Comparison of ENCODE assay signal across 10 cellular contexts in genomic region chrX:53481093-53481492, GRCh38. TPM values are rescaled to one million over a fixed set of nuclear protein-coding genes. Genes with fewer than 3 reads are reported as not detected.
DNase-seq lines count a peak whose midpoint lies in the region; ATAC-seq and TF ChIP-seq lines count a peak whose summit lies in the region.
"Had no signal": no experiment of that assay in that cellular context is flagged by ENCODE, and none has a peak within 500 bp of the region (broad histone marks: within the 10 kb centered on the region; RNA-seq: fewer than 3 reads in every experiment).

No MANE protein-coding gene starts in this region.

- no peak overlapping the region for H3K27ac ChIP-seq in osteoblast (ENCODE audit: low read depth, low read length)
- no peak overlapping the region for H3K27ac ChIP-seq in neuronal stem cell (replicated peaks; ENCODE audit: low read length)
- H3K27ac ChIP-seq: parathyroid adenoma had no signal

- no peak overlapping the region for H3K9ac ChIP-seq in neuronal stem cell (ENCODE audit: low read depth, low read length, poor library complexity)
- H3K9ac ChIP-seq: parathyroid adenoma had no signal

- no peak overlapping the region for H3K27ac Mint-ChIP-seq in activated CD8-positive, alpha-beta T cell treated with anti-CD3 and anti-CD28 coated beads, Interleukin-2, amount 10 ng/mL, durations not matched to agents 7 days and 5 days

- no peaks in the 10 kb centered on the region for H3K27me3 Mint-ChIP-seq in activated CD8-positive, alpha-beta T cell treated with anti-CD3 and anti-CD28 coated beads, Interleukin-2, amount 10 ng/mL, durations not matched to agents 7 days and 5 days (ENCODE audit: low read depth)

- H3K79me2 ChIP-seq in osteoblast (ENCODE audit: insufficient read depth, low read length): no peaks in the 10 kb centered on the region
- H3K79me2 ChIP-seq: parathyroid adenoma had no signal

- CTCF ChIA-PET in activated CD8-positive, alpha-beta T cell treated with anti-CD3 and anti-CD28 coated beads, Interleukin-2, amount 10 ng/mL, durations not matched to agents 7 days and 5 days (lab: Charles Lee): interaction anchor here (0.8 to 5.7 kb wide), 11 partner anchors 9 to 219 kb away, joined by 3 to 48 read pairs (median 5); no protein-coding TSS in a partner anchor

- TF ChIP-seq CTCF in osteoblast (IDR thresholded peaks at IDR 0.05; ENCODE audit: extremely low read depth, low read depth, low read length): peak; percentile 54

- no peak overlapping the region for H2BK12ac ChIP-seq in neuronal stem cell (ENCODE audit: low read length)

- H3K36me3 Mint-ChIP-seq in activated CD8-positive, alpha-beta T cell treated with anti-CD3 and anti-CD28 coated beads, Interleukin-2, amount 10 ng/mL, durations not matched to agents 7 days and 5 days (ENCODE audit: low read depth): no peaks in the 10 kb centered on the region

- H4K91ac ChIP-seq in neuronal stem cell (ENCODE audit: low read depth, low read length, poor library complexity): no peak overlapping the region

- H3K27me3 ChIP-seq in osteoblast (ENCODE audit: insufficient read depth, low read length) (peaks cover 22% of the 10 kb centered on the region), neuronal stem cell (ENCODE audit: control insufficient read depth in 3 of 3, insufficient read depth in 3 of 3, low read depth in 1 of 3, low read length in 3 of 3) (no peaks in the 10 kb centered on the region)

- H4K8ac ChIP-seq in neuronal stem cell (ENCODE audit: low read depth, low read length): no peak overlapping the region

- no peak overlapping the region for H2BK15ac ChIP-seq in neuronal stem cell (ENCODE audit: low read length)

- peak; percentile 1 for DNase-seq in activated CD4-positive, alpha-beta T cell treated with anti-CD3 and anti-CD28 coated beads, Interleukin-2, amount 50 U/mL, for 1 hour
- DNase-seq in activated CD4-positive, alpha-beta T cell treated with anti-CD3 and anti-CD28 coated beads for 1 hour: no peak
- peak; percentile 58 for DNase-seq in KBM-7
- DNase-seq in activated CD8-positive, alpha-beta T cell treated with anti-CD3 and anti-CD28 coated beads, Interleukin-2, amount 10 ng/mL, durations not matched to agents 7 days and 5 days: peak; percentile 21
- no peak for DNase-seq in osteoblast (ENCODE audit: insufficient read length, low spot score, missing footprints)
- no peak for DNase-seq in neuronal stem cell (ENCODE audit: low spot score)
- DNase-seq: NCI-H187 treated with DMSO at 0.1 percent for 48 hours had no signal

- H3K4me2 ChIP-seq in osteoblast (ENCODE audit: insufficient read depth, low read length) (no peak overlapping the region), neuronal stem cell (ENCODE audit: insufficient read depth, low read length, poor library complexity, severe bottlenecking) (no peak overlapping the region)

- H3K36me3 ChIP-seq in osteoblast (ENCODE audit: insufficient read depth, low read length): no peaks in the 10 kb centered on the region
- H3K36me3 ChIP-seq in neuronal stem cell (replicated peaks in 1 of 2; ENCODE audit: control insufficient read depth in 2 of 2, insufficient read depth in 2 of 2, low read length in 2 of 2): no peaks in the 10 kb centered on the region

- no peak overlapping the region for H2BK120ac ChIP-seq in neuronal stem cell (ENCODE audit: low read depth, low read length)

- H4K20me1 ChIP-seq in osteoblast (ENCODE audit: insufficient read depth, low read length): peaks cover 2% of the 10 kb centered on the region

- H2BK5ac ChIP-seq in neuronal stem cell (ENCODE audit: low read length): no peak overlapping the region

- H3K18ac ChIP-seq in neuronal stem cell (ENCODE audit: low read length): no peak overlapping the region

- H3K4me3 Mint-ChIP-seq in activated CD8-positive, alpha-beta T cell treated with anti-CD3 and anti-CD28 coated beads, Interleukin-2, amount 10 ng/mL, durations not matched to agents 7 days and 5 days: no peak overlapping the region

- H3K79me1 ChIP-seq in neuronal stem cell (ENCODE audit: low read depth, low read length): no peaks in the 10 kb centered on the region

- H3K14ac ChIP-seq in neuronal stem cell (ENCODE audit: low read length): no peak overlapping the region

- H3K4me1 Mint-ChIP-seq in activated CD8-positive, alpha-beta T cell treated with anti-CD3 and anti-CD28 coated beads, Interleukin-2, amount 10 ng/mL, durations not matched to agents 7 days and 5 days (ENCODE audit: low read depth): peaks cover 2% of the 10 kb centered on the region

- no peaks in the 10 kb centered on the region for H3K9me3 Mint-ChIP-seq in activated CD8-positive, alpha-beta T cell treated with anti-CD3 and anti-CD28 coated beads, Interleukin-2, amount 10 ng/mL, durations not matched to agents 7 days and 5 days (ENCODE audit: insufficient read depth)

- H2AFZ ChIP-seq in osteoblast (ENCODE audit: low read length): no peak overlapping the region
- no peak overlapping the region for H2AFZ ChIP-seq in neuronal stem cell (ENCODE audit: low read length)
- H2AFZ ChIP-seq: parathyroid adenoma had no signal

- POLR2A ChIA-PET in activated CD8-positive, alpha-beta T cell treated with anti-CD3 and anti-CD28 coated beads, Interleukin-2, amount 10 ng/mL, durations not matched to agents 7 days and 5 days (lab: Charles Lee): no interaction called here

- no peak for ATAC-seq in activated CD8-positive, alpha-beta T cell treated with anti-CD3 and anti-CD28 coated beads, Interleukin-2, amount 10 ng/mL, durations not matched to agents 7 days and 5 days
- ATAC-seq in GM21576 (IDR thresholded peaks at IDR 0.05; ENCODE audit: unreplicated experiment) (no peak), GM18517 (IDR thresholded peaks at IDR 0.05; ENCODE audit: unreplicated experiment) (no peak)

- H3K9me3 ChIP-seq in osteoblast (ENCODE audit: low read depth, low read length) (no peaks in the 10 kb centered on the region), neuronal stem cell (replicated peaks in 1 of 2; ENCODE audit: control insufficient read depth in 2 of 2, insufficient read depth in 1 of 2, low read depth in 1 of 2, low read length in 2 of 2) (no peaks in the 10 kb centered on the region)

- no peak overlapping the region for H2AK5ac ChIP-seq in neuronal stem cell (ENCODE audit: low read depth, low read length)

- no peak overlapping the region for H3K4ac ChIP-seq in neuronal stem cell (ENCODE audit: low read length)

- H3K4me1 ChIP-seq in osteoblast (ENCODE audit: insufficient read depth, low read length) (peaks cover 21% of the 10 kb centered on the region), neuronal stem cell (ENCODE audit: control insufficient read depth in 2 of 2, insufficient read depth in 1 of 2, low read depth in 1 of 2, low read length in 2 of 2) (no peaks in the 10 kb centered on the region)
- H3K4me1 ChIP-seq: parathyroid adenoma had no signal

- H3K4me3 ChIP-seq in osteoblast (ENCODE audit: insufficient read depth, low read length) (no peak overlapping the region), neuronal stem cell (ENCODE audit: low read length in 2 of 2) (no peak overlapping the region)

- no CpG with 5 or more reads among the region's 5 CpGs for WGBS in neuronal stem cell (ENCODE audit: extremely low coverage in 2 of 2, insufficient read length in 2 of 2, insufficient replicate concordance in 1 of 2), 2 donors

- in situ Hi-C loops in KBM-7 (cut with MboI; ENCODE audit: low pct_unique_long_range_greater_than_20kb, low sequenced_read_pairs): no loop called here

- H3K23ac ChIP-seq in neuronal stem cell (ENCODE audit: low read depth, low read length, poor library complexity): no peak overlapping the region

RNA-seq across cellular contexts. Expression of gene HSD17B10, which starts 46.9 kb away (rescaled TPM):
- total RNA-seq in activated CD8-positive, alpha-beta T cell treated with anti-CD3 and anti-CD28 coated beads, Interleukin-2, amount 10 ng/mL, durations not matched to agents 7 days and 5 days: 100 to 1,000 TPM; 106 to 113 TPM
- total RNA-seq in osteoblast: 41.5 and 48.5 TPM in 2 replicates
- polyA plus RNA-seq in neuronal stem cell (2013, experiment 1 of 2): 67.7 TPM
- polyA plus RNA-seq in neuronal stem cell (2013, experiment 2 of 2): 68.1 TPM

RNA-seq across cellular contexts. Expression of gene RIBC1, which starts 58.4 kb away (rescaled TPM):
- total RNA-seq in activated CD8-positive, alpha-beta T cell treated with anti-CD3 and anti-CD28 coated beads, Interleukin-2, amount 10 ng/mL, durations not matched to agents 7 days and 5 days: 1 to 10 TPM in 1 of 2 experiments, under 1 TPM in 1; 0.91 to 1.1 TPM
- 0.29 and 0.72 TPM in 2 replicates for total RNA-seq in osteoblast
- polyA plus RNA-seq in neuronal stem cell (2013, experiment 1 of 2): 1.5 TPM
- 1.5 TPM for polyA plus RNA-seq in neuronal stem cell (2013, experiment 2 of 2)

RNA-seq across cellular contexts. Expression of gene SMC1A, which starts 58.6 kb away (rescaled TPM):
- 100 to 1,000 TPM; 151 to 155 TPM for total RNA-seq in activated CD8-positive, alpha-beta T cell treated with anti-CD3 and anti-CD28 coated beads, Interleukin-2, amount 10 ng/mL, durations not matched to agents 7 days and 5 days
- total RNA-seq in osteoblast: 14.4 and 14.8 TPM in 2 replicates
- polyA plus RNA-seq in neuronal stem cell (2013, experiment 1 of 2): 53.4 TPM
- 50.4 TPM for polyA plus RNA-seq in neuronal stem cell (2013, experiment 2 of 2)

Comparison
In these comparisons a context has a peak if more than half of its experiments do, and no peak if none do; other contexts are left out.
1. DNase-seq: peak in activated CD4-positive, alpha-beta T cell treated with anti-CD3 and anti-CD28 coated beads, Interleukin-2, amount 50 U/mL, for 1 hour (single experiment), KBM-7 (single experiment) and activated CD8-positive, alpha-beta T cell treated with anti-CD3 and anti-CD28 coated beads, Interleukin-2, amount 10 ng/mL, durations not matched to agents 7 days and 5 days (single experiment); none in activated CD4-positive, alpha-beta T cell treated with anti-CD3 and anti-CD28 coated beads for 1 hour (single experiment), osteoblast (single experiment) and neuronal stem cell (single experiment).